ENCODE assay signal across 25 cellular contexts in the genomic region with DNA sequence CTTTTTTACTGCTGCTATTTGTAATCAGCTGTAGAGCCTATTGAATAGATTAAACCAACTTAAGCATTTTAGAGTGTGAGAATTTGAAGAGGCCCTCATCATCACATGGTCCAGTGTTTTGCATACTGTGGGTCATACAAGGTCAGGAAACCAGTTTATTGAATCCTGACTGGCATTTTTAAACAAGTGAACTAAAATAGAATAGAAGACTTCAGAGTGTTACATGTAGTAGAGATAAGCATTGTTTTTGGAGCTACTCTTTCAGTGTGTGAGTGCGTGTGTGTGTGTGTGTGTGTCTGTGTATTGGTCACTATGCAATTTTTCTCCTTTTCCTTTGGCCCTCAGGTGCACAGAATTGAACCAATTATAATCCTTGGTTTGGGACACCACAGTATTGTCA.
"Had no signal": no experiment of that assay in that cellular context is flagged by ENCODE, and none has a peak within 500 bp of the region (broad histone marks: within the 10 kb centered on the region; RNA-seq: fewer than 3 reads in every experiment).

No MANE protein-coding gene starts in this region.

- H3K27ac ChIP-seq: ascending aorta, body of pancreas, SJCRH30 had no signal

- H3K9me3 ChIP-seq: ascending aorta, body of pancreas had no signal

- FAIRE-seq: K562 had no signal

- H3K4me3 ChIP-seq: ascending aorta, body of pancreas, K562, SJCRH30 had no signal

- ATAC-seq: activated naive CD4-positive, alpha-beta T cell treated with anti-CD3 and anti-CD28 coated beads, Interleukin-2, amount 50 U/mL, for 72 hours; activated naive CD8-positive, alpha-beta T cell treated with anti-CD3 and anti-CD28 coated beads, Interleukin-2, amount 50 U/mL, for 24 hours; activated T-cell treated with anti-CD3 and anti-CD28 coated beads, Interleukin-2, amount 50 U/mL, for 4 hours; body of pancreas; K562; SK-N-SH treated with all-trans-retinoic acid at 6 μM for 48 hours had no signal

- H3K36me3 ChIP-seq: ascending aorta, SJCRH30 had no signal

- H3K27me3 ChIP-seq: ascending aorta, body of pancreas, SJCRH30 had no signal

- H3K4me1 ChIP-seq: ascending aorta had no signal

- DNase-seq: activated CD4-positive, alpha-beta memory T cell treated with anti-CD3 and anti-CD28 coated beads for 36 hours; activated CD4-positive, alpha-beta T cell treated with anti-CD3 and anti-CD28 coated beads for 1 hour; activated CD4-positive, alpha-beta T cell treated with anti-CD3 and anti-CD28 coated beads, Interleukin-2, amount 10 ng/mL, durations not matched to agents 7 days and 5 days; activated CD8-positive, alpha-beta memory T cell treated with anti-CD3 and anti-CD28 coated beads for 24 hours; activated effector memory CD4-positive, alpha-beta T cell treated with anti-CD3 and anti-CD28 coated beads, Interleukin-2, amount 50 U/mL, for 16 hours; activated naive CD4-positive, alpha-beta T cell treated with Interleukin-2 at 50 U/mL for 16 hours; activated naive CD8-positive, alpha-beta T cell treated with anti-CD3 and anti-CD28 coated beads, Interleukin-2, amount 50 U/mL, for 24 hours; activated T-cell treated with anti-CD3 and anti-CD28 coated beads, Interleukin-2, amount 50 U/mL, for 4 hours; amniotic stem cell; body of pancreas; Karpas-422; MM.1S; NCI-H1105 treated with DMSO at 0.1 percent for 48 hours; NCI-H1436 treated with DMSO at 0.1 percent for 48 hours; NCI-H187; NCI-H345; NCI-H510A; NCI-H526 treated with DMSO at 0.1 percent for 48 hours; NCI-H82; SJCRH30; SW 1271 had no signal
